In genomic region chr3:42600111-42600957, GRCh38 we compare ENCODE assay signal across 8 cellular contexts. TPM values are rescaled to one million over a fixed set of nuclear protein-coding genes. Genes with fewer than 3 reads are reported as not detected.
DNase-seq lines count a peak whose midpoint lies in the region; ATAC-seq and TF ChIP-seq lines count a peak whose summit lies in the region.

TSS of gene NKTR (plus strand) at chr3:42600686. CDS start at chr3:42601007, 321 bp downstream.

- no peak for TF ChIP-seq CTCF in GM13977 (IDR thresholded peaks at IDR 0.05; ENCODE audit: extremely low read depth, insufficient read depth, missing control alignments)
- no peak for TF ChIP-seq CTCF in upper lobe of right lung (IDR thresholded peaks at IDR 0.05)

- H3K4me1 ChIP-seq in upper lobe of right lung = peaks cover 28% of the 10 kb centered on the region

- H3K4me3 Mint-ChIP-seq in T-helper 1 cell treated with Interleukin-12 subunit alpha and Interleukin-12 subunit beta and Interleukin-4 antibody, amounts not matched to agents 30 μg/mL and 1 μg/mL, for 36 hours = peak within 1 kb of the TSS; percentile 91

- peak; percentile 74 for ATAC-seq in HG02884 (IDR thresholded peaks at IDR 0.05; ENCODE audit: unreplicated experiment)
- ATAC-seq in left cardiac atrium = peak; percentile 94 to 95
- ATAC-seq in upper lobe of right lung = peak; percentile 96

- H3K4me1 Mint-ChIP-seq in T-helper 1 cell treated with Interleukin-12 subunit alpha and Interleukin-12 subunit beta and Interleukin-4 antibody, amounts not matched to agents 30 μg/mL and 1 μg/mL, for 36 hours (ENCODE audit: low read depth) = peaks cover 29% of the 10 kb centered on the region

- intact Hi-C loops in left cardiac atrium (cut with DNase I) = no loop called here
- intact Hi-C loops in posterior vena cava (cut with DNase I) = loop anchor here in 1 of 2 donors (10.0 kb wide), 1 partner anchor 54 kb away; the partner anchor contains the start of gene ZBTB47
- intact Hi-C loops in upper lobe of right lung (cut with DNase I) = no loop called here

- H3K27ac Mint-ChIP-seq in T-helper 1 cell treated with Interleukin-12 subunit alpha and Interleukin-12 subunit beta and Interleukin-4 antibody, amounts not matched to agents 30 μg/mL and 1 μg/mL, for 36 hours = peak within 1 kb of the TSS; percentile 94

- peaks cover 3% of the 10 kb centered on the region for H3K36me3 ChIP-seq in upper lobe of right lung

- in situ Hi-C loops in GM13977 (cut with MboI; ENCODE audit: low pct_unique_long_range_greater_than_20kb, low sequenced_read_pairs, unreplicated experiment) = no loop called here

- DNase-seq in GM13977 (ENCODE audit: low spot score) (peak; percentile 92), NCI-H1694 (lab: John Stamatoyannopoulos, UW) (peak; percentile 79), amniotic stem cell (lab: John Stamatoyannopoulos, UW) (peak; percentile 93), left cardiac atrium (peak; percentile 96), posterior vena cava (ENCODE audit: low spot score) (peak; percentile 99), upper lobe of right lung (peak; percentile 97)

- no peaks in the 10 kb centered on the region for H3K9me3 ChIP-seq in upper lobe of right lung

- H3K36me3 Mint-ChIP-seq in T-helper 1 cell treated with Interleukin-12 subunit alpha and Interleukin-12 subunit beta and Interleukin-4 antibody, amounts not matched to agents 30 μg/mL and 1 μg/mL, for 36 hours (ENCODE audit: low read depth) = peaks cover 21% of the 10 kb centered on the region

- H3K27me3 Mint-ChIP-seq in T-helper 1 cell treated with Interleukin-12 subunit alpha and Interleukin-12 subunit beta and Interleukin-4 antibody, amounts not matched to agents 30 μg/mL and 1 μg/mL, for 36 hours (ENCODE audit: low read depth) = no peaks in the 10 kb centered on the region

- no peaks in the 10 kb centered on the region for H3K27me3 ChIP-seq in upper lobe of right lung

- H3K9me3 Mint-ChIP-seq in T-helper 1 cell treated with Interleukin-12 subunit alpha and Interleukin-12 subunit beta and Interleukin-4 antibody, amounts not matched to agents 30 μg/mL and 1 μg/mL, for 36 hours = peaks cover 5% of the 10 kb centered on the region

- H3K4me3 ChIP-seq in upper lobe of right lung = peak within 1 kb of the TSS; percentile 90

- peak within 1 kb of the TSS; percentile 94 for H3K27ac ChIP-seq in upper lobe of right lung

RNA-seq across cellular contexts. Expression of gene NKTR, which starts in this region (rescaled TPM):
- total RNA-seq in left cardiac atrium = 10 to 100 TPM; 26.5 to 35.9 TPM
- total RNA-seq in posterior vena cava = 10 to 100 TPM; 75.2 to 78.0 TPM
- total RNA-seq in upper lobe of right lung = 92.1 TPM

Comparison
In these comparisons a context has a peak if more than half of its experiments do, and no peak if none do; other contexts are left out.
1. Peak in every context shown above with its lines: DNase-seq, ATAC-seq, H3K4me3 ChIP-seq and H3K27ac ChIP-seq.